14 cellular contexts compared by ENCODE assay signal in genomic region chr17:62172492-62173291, GRCh38.
"Had no signal": no experiment of that assay in that cellular context is flagged by ENCODE, and none has a peak within 500 bp of the region (broad histone marks: within the 10 kb centered on the region; RNA-seq: fewer than 3 reads in every experiment).

No MANE protein-coding gene starts in this region.

- ATAC-seq: activated CD8-positive, alpha-beta T cell treated with anti-CD3 and anti-CD28 coated beads for 36 hours; sciatic nerve had no signal

- H3K27ac ChIP-seq: ascending aorta, cardiac muscle cell, prostate gland, spleen, upper lobe of left lung had no signal

- DNase-seq: activated CD8-positive, alpha-beta memory T cell treated with anti-CD3 and anti-CD28 coated beads, Interleukin-2, amount 50 U/mL, for 4 hours; activated CD8-positive, alpha-beta T cell treated with anti-CD3 and anti-CD28 coated beads for 36 hours; hippocampal formation; kidney glomerular epithelial cell; mesendoderm; spleen; stimulated activated naive CD4-positive, alpha-beta T cell; upper lobe of left lung had no signal

- H3K4me3 ChIP-seq: ascending aorta, cardiac muscle cell, prostate gland, spleen, upper lobe of left lung had no signal

- H3K36me3 ChIP-seq: ascending aorta, cardiac muscle cell, prostate gland, spleen, upper lobe of left lung had no signal

- H3K4me1 ChIP-seq: ascending aorta, prostate gland, upper lobe of left lung had no signal

- H3K9me3 Mint-ChIP-seq: activated CD8-positive, alpha-beta T cell treated with anti-CD3 and anti-CD28 coated beads for 36 hours; nephron; T-helper 1 cell treated with Interleukin-12 subunit alpha and Interleukin-12 subunit beta and Interleukin-4 antibody, amounts not matched to agents 30 μg/mL and 1 μg/mL, for 36 hours had no signal

- H3K27ac Mint-ChIP-seq: activated CD8-positive, alpha-beta T cell treated with anti-CD3 and anti-CD28 coated beads for 36 hours; nephron; T-helper 1 cell treated with Interleukin-12 subunit alpha and Interleukin-12 subunit beta and Interleukin-4 antibody, amounts not matched to agents 30 μg/mL and 1 μg/mL, for 36 hours had no signal

- H3K4me3 Mint-ChIP-seq: activated CD8-positive, alpha-beta T cell treated with anti-CD3 and anti-CD28 coated beads for 36 hours; nephron; T-helper 1 cell treated with Interleukin-12 subunit alpha and Interleukin-12 subunit beta and Interleukin-4 antibody, amounts not matched to agents 30 μg/mL and 1 μg/mL, for 36 hours had no signal

- H3K9me3 ChIP-seq: ascending aorta, prostate gland, spleen, upper lobe of left lung had no signal

- H3K27me3 ChIP-seq: ascending aorta, cardiac muscle cell, spleen, upper lobe of left lung had no signal

- H3K4me1 Mint-ChIP-seq: nephron had no signal
